ENCODE assay signal across 8 cellular contexts in the genomic region with DNA sequence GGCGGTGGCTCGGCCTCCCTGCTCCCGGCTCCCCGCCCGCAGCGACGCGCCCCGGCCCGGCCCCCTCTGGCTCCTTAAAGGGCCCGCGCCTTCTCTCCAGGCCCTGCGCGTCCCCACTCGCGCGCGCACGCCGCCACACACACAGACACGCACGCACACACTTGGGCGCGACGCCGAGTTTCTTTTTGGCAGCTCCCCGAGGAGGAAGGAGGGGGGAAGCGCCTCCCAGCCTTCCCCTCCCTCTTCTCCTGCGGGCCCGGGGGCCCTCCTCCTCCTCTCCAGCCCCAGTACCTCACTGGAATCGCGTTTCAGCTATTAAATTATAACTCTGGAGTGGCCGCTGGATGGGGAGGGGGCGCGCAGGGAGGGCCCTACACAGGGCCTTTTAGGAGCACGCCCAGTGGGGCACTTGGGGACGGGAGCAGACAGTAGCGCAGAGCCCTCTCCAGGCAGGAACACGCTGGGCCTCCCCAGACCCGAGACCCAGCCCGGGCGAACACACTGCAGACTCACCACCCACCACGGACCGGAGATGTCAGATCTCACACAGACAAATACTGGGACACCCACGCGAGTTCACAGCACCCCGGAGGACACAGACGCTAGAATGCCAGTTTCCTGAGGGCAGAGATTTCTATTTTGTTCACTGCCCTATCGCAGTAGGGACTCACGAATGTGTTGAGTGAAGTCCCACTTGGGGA. TPM values are rescaled to one million over a fixed set of nuclear protein-coding genes. Genes with fewer than 3 reads are reported as not detected.
DNase-seq lines count a peak whose midpoint lies in the region; ATAC-seq and TF ChIP-seq lines count a peak whose summit lies in the region.

No MANE protein-coding gene starts in this region.

- peak; percentile 42 for DNase-seq in DMS153 (lab: John Stamatoyannopoulos, UW)
- no peak for DNase-seq in DMS153 treated with DMSO at 0.1 percent for 48 hours (lab: John Stamatoyannopoulos, UW; ENCODE audit: unreplicated experiment)
- peak; percentile 94 for DNase-seq in NCI-H2171 (lab: John Stamatoyannopoulos, UW)
- DNase-seq in WERI-Rb-1: peak; percentile 88
- DNase-seq in breast epithelium (ENCODE audit: low spot score in 2 of 2): peak; percentile 86
- peak; percentile 85 for DNase-seq in iPS-NIHi7 (ENCODE audit: extremely low spot score)
- DNase-seq in smooth muscle cell (lab: John Stamatoyannopoulos, UW; ENCODE audit: unreplicated experiment): peak; percentile 80

- intact Hi-C loops in breast epithelium (cut with DNase I; ENCODE audit: low total_unique reads): no loop called here

- H3K9me3 ChIP-seq in WERI-Rb-1 (ENCODE audit: severe bottlenecking): no peaks in the 10 kb centered on the region
- no peaks in the 10 kb centered on the region for H3K9me3 ChIP-seq in breast epithelium
- no peaks in the 10 kb centered on the region for H3K9me3 ChIP-seq in smooth muscle cell (replicated peaks; ENCODE audit: low read depth)

- no peak for TF ChIP-seq POLR2A in breast epithelium (IDR thresholded peaks at IDR 0.05)

- peak overlapping the region; percentile 74 for H3K9ac ChIP-seq in smooth muscle cell (ENCODE audit: low read depth)

- peaks cover 36% of the 10 kb centered on the region for H4K20me1 ChIP-seq in smooth muscle cell (ENCODE audit: low read depth)

- WGBS in smooth muscle cell (ENCODE audit: low lambda C conversion rate): 3% methylated on average over 27 of the region's 50 CpGs

- TF ChIP-seq CTCF in WERI-Rb-1 (IDR thresholded peaks at IDR 0.05; ENCODE audit: low read depth, low read length): no peak
- peak in 2 of 3 donors; percentile 12 to 17 for TF ChIP-seq CTCF in breast epithelium (IDR thresholded peaks at IDR 0.05)
- no peak for TF ChIP-seq CTCF in smooth muscle cell (IDR thresholded peaks at IDR 0.05; ENCODE audit: borderline replicate concordance, insufficient read depth, poor library complexity, severe bottlenecking)

- H3K79me2 ChIP-seq in smooth muscle cell (ENCODE audit: low read depth): peaks cover 43% of the 10 kb centered on the region

- peak overlapping the region; percentile 95 for H3K4me2 ChIP-seq in smooth muscle cell

- H3K27ac ChIP-seq in WERI-Rb-1 (peak overlapping the region; percentile 96), breast epithelium (peak overlapping the region; percentile 86 to 98), smooth muscle cell (ENCODE audit: low read depth) (peak overlapping the region; percentile 90)

- H3K27me3 ChIP-seq in WERI-Rb-1 (ENCODE audit: insufficient read depth, low read depth, severe bottlenecking) (no peaks in the 10 kb centered on the region), breast epithelium (no peaks in the 10 kb centered on the region), smooth muscle cell (ENCODE audit: low read depth) (no peaks in the 10 kb centered on the region)

- H3K36me3 ChIP-seq in WERI-Rb-1 (peaks cover 13% of the 10 kb centered on the region), breast epithelium (no peaks in the 10 kb centered on the region), smooth muscle cell (ENCODE audit: low read depth) (no peaks in the 10 kb centered on the region)

- H2AFZ ChIP-seq in smooth muscle cell (ENCODE audit: low read depth): peak overlapping the region; percentile 86

- H3K4me3 ChIP-seq in WERI-Rb-1 (ENCODE audit: low read depth, low read length) (peak overlapping the region; percentile 67), breast epithelium (peak overlapping the region; percentile 97 to 99 (median 98)), smooth muscle cell (peak overlapping the region; percentile 57)

- peaks cover 21% of the 10 kb centered on the region for H3F3A ChIP-seq in smooth muscle cell (ENCODE audit: low read depth)

- peak; percentile 64 for ATAC-seq in HG03045 (IDR thresholded peaks at IDR 0.05; ENCODE audit: unreplicated experiment)

- H3K4me1 ChIP-seq in breast epithelium (peaks cover 4 to 10% of the 10 kb centered on the region in 2 donors), smooth muscle cell (ENCODE audit: low read depth) (peaks cover 27% of the 10 kb centered on the region)

RNA-seq across cellular contexts. Expression of gene NCOR2, which starts 0.4 kb away (rescaled TPM):
- total RNA-seq in breast epithelium (10 to 100 TPM; 58.4 to 83.9 (median 71.7) TPM), smooth muscle cell (64.1 and 64.7 TPM in 2 replicates)
- polyA plus RNA-seq in smooth muscle cell: 164 and 169 TPM in 2 replicates

Comparison
In these comparisons a context has a peak if more than half of its experiments do, and no peak if none do; other contexts are left out.
1. CTCF ChIP-seq: peak in breast epithelium (2 of 3); none in WERI-Rb-1 (single experiment) and smooth muscle cell (single experiment).
2. Peak in every context shown above with its lines, with median percentiles within 50 percentile points of each other: H3K27ac ChIP-seq and H3K4me3 ChIP-seq.